Comparison of ENCODE assay signal across 8 cellular contexts in the genomic region with DNA sequence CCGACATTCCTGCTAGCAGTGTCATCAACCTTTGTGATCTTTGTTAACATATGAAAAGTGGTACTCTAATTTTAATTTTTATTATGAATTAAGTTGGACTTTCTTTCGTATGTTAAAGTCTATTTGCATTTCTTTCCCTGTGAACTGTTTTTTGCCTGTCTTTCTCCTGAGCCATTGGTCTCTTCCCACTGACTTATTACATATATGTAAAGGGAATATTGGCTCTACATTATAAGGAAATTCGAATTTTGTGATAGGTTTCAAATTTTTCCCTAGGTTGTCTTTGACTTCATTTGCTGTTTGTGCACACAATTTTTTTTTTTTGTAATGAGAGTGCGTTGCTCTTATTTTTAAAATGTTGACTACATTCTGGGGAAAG. TPM values are rescaled to one million over a fixed set of nuclear protein-coding genes. Genes with fewer than 3 reads are reported as not detected.
DNase-seq lines count a peak whose midpoint lies in the region; ATAC-seq, FAIRE-seq and TF ChIP-seq lines count a peak whose summit lies in the region.

No MANE protein-coding gene starts in this region.

- H3K4me3 ChIP-seq in Peyer's patch (peak overlapping the region; percentile 74 to 90 (median 88)), esophagus (ENCODE audit: low read depth in 1 of 2, low read length in 2 of 2) (peak overlapping the region; percentile 82 to 95), prostate gland (peak overlapping the region; percentile 84 to 91)

- ATAC-seq in HG02852 (IDR thresholded peaks at IDR 0.05; ENCODE audit: unreplicated experiment): no peak

- H3K27me3 ChIP-seq in Peyer's patch: no peaks in the 10 kb centered on the region
- H3K27me3 ChIP-seq in esophagus (ENCODE audit: control insufficient read depth in 1 of 2, insufficient read depth in 2 of 2, low read length in 2 of 2): no peaks in the 10 kb centered on the region
- no peaks in the 10 kb centered on the region for H3K27me3 ChIP-seq in prostate gland (replicated peaks; ENCODE audit: insufficient read depth)

- H3K4me1 ChIP-seq in Peyer's patch (peaks cover 0 to 12% (median 6%) of the 10 kb centered on the region in 4 donors), esophagus (ENCODE audit: control insufficient read depth in 2 of 2, insufficient read depth in 2 of 2, low read length in 1 of 2) (no peaks in the 10 kb centered on the region), prostate gland (replicated peaks) (no peaks in the 10 kb centered on the region)

- TF ChIP-seq POLR2A in Peyer's patch (IDR thresholded peaks at IDR 0.05) (no peak), prostate gland (IDR thresholded peaks at IDR 0.05) (no peak), GM12891 (IDR thresholded peaks at IDR 0.05; ENCODE audit: low read depth, low read length) (no peak)

- H3K36me3 ChIP-seq in Peyer's patch: peaks cover 0 to 26% (median 0%) of the 10 kb centered on the region in 3 donors
- peaks cover 3 to 8% of the 10 kb centered on the region in 2 donors for H3K36me3 ChIP-seq in esophagus (ENCODE audit: control insufficient read depth in 2 of 2, insufficient read depth in 2 of 2, low read length in 1 of 2)
- H3K36me3 ChIP-seq in prostate gland: peaks cover 0 to 2% of the 10 kb centered on the region in 2 donors

- no peaks in the 10 kb centered on the region for H3K27me3 Mint-ChIP-seq in Calu3 (ENCODE audit: unreplicated experiment)

- peak overlapping the region; percentile 71 for H3K4me3 Mint-ChIP-seq in Calu3 (ENCODE audit: low read depth, unreplicated experiment)

- CTCF ChIA-PET in Calu3 (lab: Charles Lee): no interaction called here

- 65 to 69% methylated on average over 4 of the region's 4 CpGs for WGBS in esophagus, 2 donors
- WGBS in prostate gland: 59% methylated on average over 4 of the region's 4 CpGs

- BruUV-seq in Calu3 (replicated peaks; lab: Mats Ljungman, UMichigan): no TSS peak

- FAIRE-seq in GM12891 (lab: Jason Lieb, UNC): no peak

- H3K27ac ChIP-seq in Peyer's patch: peak overlapping the region; percentile 79 to 95 (median 94)
- peak overlapping the region; percentile 85 to 86 for H3K27ac ChIP-seq in esophagus (ENCODE audit: low read depth in 2 of 2, low read length in 1 of 2)
- H3K27ac ChIP-seq in prostate gland: peak overlapping the region; percentile 80 to 82

- H3K4me1 Mint-ChIP-seq in Calu3 (ENCODE audit: low read depth, unreplicated experiment): no peaks in the 10 kb centered on the region

- no peaks in the 10 kb centered on the region for H3K9me3 ChIP-seq in Peyer's patch
- H3K9me3 ChIP-seq in esophagus (ENCODE audit: control insufficient read depth in 2 of 2, insufficient read depth in 1 of 2, low read depth in 1 of 2, low read length in 1 of 2): no peaks in the 10 kb centered on the region
- no peaks in the 10 kb centered on the region for H3K9me3 ChIP-seq in prostate gland

- H3K36me3 Mint-ChIP-seq in Calu3 (ENCODE audit: insufficient read depth, unreplicated experiment): peaks cover 19% of the 10 kb centered on the region

- DNase-seq in Calu3: no peak
- no peak for DNase-seq in Peyer's patch
- no peak for DNase-seq in prostate gland (ENCODE audit: low spot score)
- DNase-seq in GOT3 (lab: John Stamatoyannopoulos, UW): no peak
- no peak for DNase-seq in DMS153 treated with DMSO at 0.1 percent for 48 hours (lab: John Stamatoyannopoulos, UW; ENCODE audit: unreplicated experiment)
- DNase-seq in GM12891 (ENCODE audit: insufficient read length, low spot score): no peak

- no peaks in the 10 kb centered on the region for H3K9me3 Mint-ChIP-seq in Calu3 (ENCODE audit: low read depth, unreplicated experiment)

- TF ChIP-seq CTCF in Calu3 (IDR thresholded peaks at IDR 0.05; ENCODE audit: unreplicated experiment) (no peak), Peyer's patch (IDR thresholded peaks at IDR 0.05) (no peak), prostate gland (IDR thresholded peaks at IDR 0.05) (no peak)

- H3K27ac Mint-ChIP-seq in Calu3 (ENCODE audit: unreplicated experiment): no peak overlapping the region

- intact Hi-C loops in Calu3 (cut with micrococcal nuclease; ENCODE audit: unreplicated experiment) (no loop called here), prostate gland (cut with DNase I) (no loop called here)

TF ChIP-seq in GM12891, 5 proteins besides CTCF, POLR2A, EP300 and RAD21:
- TF ChIP-seq POU2F2 (IDR thresholded peaks at IDR 0.05; ENCODE audit: low read depth, low read length): no peak
- no peak for TF ChIP-seq PAX5 (IDR thresholded peaks at IDR 0.05; ENCODE audit: insufficient read depth, low read length, severe bottlenecking)

RNA-seq across cellular contexts. Expression of a gene that starts 0.4 kb away (rescaled TPM):
- total RNA-seq in Calu3 (2022) (15.7 and 16.8 TPM in 2 replicates), Peyer's patch (100 to 1,000 TPM in 1 of 4 donors, 10 to 100 TPM in 3; 50.1 to 149 (median 69.7) TPM), prostate gland (10 to 100 TPM; 37.7 to 75.0 TPM)
- 10 to 100 TPM; 33.4 to 36.1 TPM for polyA plus RNA-seq in esophagus
- polyA plus RNA-seq in GM12891 (2012; ENCODE audit: low read depth, missing spikeins): 37.0 TPM

RNA-seq across cellular contexts. Expression of a gene that starts 47.1 kb away (rescaled TPM):
- 12.1 and 12.2 TPM in 2 replicates for total RNA-seq in Calu3 (2022)
- 10 to 100 TPM; 28.9 to 85.8 (median 33.4) TPM for total RNA-seq in Peyer's patch
- 10 to 100 TPM; 32.1 to 43.1 TPM for polyA plus RNA-seq in esophagus
- 10 to 100 TPM; 30.6 to 62.9 TPM for total RNA-seq in prostate gland
- 38.1 TPM for polyA plus RNA-seq in GM12891 (2012; ENCODE audit: low read depth, missing spikeins)

RNA-seq across cellular contexts. Expression of a gene that starts 55.2 kb away (rescaled TPM):
- total RNA-seq in Calu3 (2022) (not detected in 2 replicates), Peyer's patch (not detected), prostate gland (under 1 TPM in 1 of 2 donors, not detected in 1; 0.62 TPM)
- polyA plus RNA-seq in esophagus: not detected
- polyA plus RNA-seq in GM12891 (2012; ENCODE audit: low read depth, missing spikeins): not detected
